In genomic region chr1:219882116-219882515, GRCh38 we compare ENCODE assay signal across 23 cellular contexts. TPM values are rescaled to one million over a fixed set of nuclear protein-coding genes. Genes with fewer than 3 reads are reported as not detected.
DNase-seq lines count a peak whose midpoint lies in the region; FAIRE-seq and TF ChIP-seq lines count a peak whose summit lies in the region.
"Had no signal": no experiment of that assay in that cellular context is flagged by ENCODE, and none has a peak within 500 bp of the region (broad histone marks: within the 10 kb centered on the region; RNA-seq: fewer than 3 reads in every experiment).

No MANE protein-coding gene starts in this region.

- peaks cover 11% of the 10 kb centered on the region; the same call in 1 of the 2 replicates for H3K4me1 ChIP-seq in Caco-2
- H3K4me1 ChIP-seq: Peyer's patch, SJSA1 had no signal

- BruUV-seq in Caco-2 (replicated peaks; lab: Mats Ljungman, UMichigan) = no TSS peak

- CTCF ChIA-PET in Caco-2 (lab: Charles Lee) = interaction anchor here (0.7 kb wide), 1 partner anchor 222 kb away, joined by 3 read pairs; no protein-coding TSS in a partner anchor

- H3K4me3 ChIP-seq in dorsolateral prefrontal cortex = peak overlapping the region in 1 of 59 donors; percentile 2
- H3K4me3 ChIP-seq in Caco-2 (ENCODE audit: low read depth, low read length) = no peak overlapping the region
- H3K4me3 ChIP-seq: Peyer's patch, SJSA1 had no signal

- intact Hi-C loops in dorsolateral prefrontal cortex (cut with DNase I) (no loop called here), Caco-2 (cut with micrococcal nuclease; ENCODE audit: unreplicated experiment) (no loop called here)

- H3K4me1 Mint-ChIP-seq in Caco-2 (ENCODE audit: low read depth, unreplicated experiment) = peaks cover 12% of the 10 kb centered on the region
- H3K4me1 Mint-ChIP-seq: CD4-positive, CD25-positive, alpha-beta regulatory T cell had no signal

- no peaks in the 10 kb centered on the region for H3K36me3 Mint-ChIP-seq in Caco-2 (ENCODE audit: insufficient read depth, unreplicated experiment)
- H3K36me3 Mint-ChIP-seq: CD4-positive, CD25-positive, alpha-beta regulatory T cell had no signal

- H3K27me3 ChIP-seq in dorsolateral prefrontal cortex = peaks cover 0 to 7% (median 0%) of the 10 kb centered on the region in 45 donors
- no peaks in the 10 kb centered on the region for H3K27me3 ChIP-seq in Caco-2 (replicated peaks; ENCODE audit: control insufficient read depth, insufficient read depth, low read length)
- H3K27me3 ChIP-seq: Peyer's patch, SJSA1 had no signal

- no peaks in the 10 kb centered on the region for H3K9me3 ChIP-seq in Caco-2
- H3K9me3 ChIP-seq: Peyer's patch, SJSA1 had no signal

- H3K27ac Mint-ChIP-seq in Caco-2 (ENCODE audit: unreplicated experiment) = no peak overlapping the region
- H3K27ac Mint-ChIP-seq: CD4-positive, CD25-positive, alpha-beta regulatory T cell had no signal

- H3K27me3 Mint-ChIP-seq in Caco-2 (ENCODE audit: insufficient read depth, unreplicated experiment) = peaks cover 3% of the 10 kb centered on the region

- DNase-seq in dorsolateral prefrontal cortex (no peak), medulla oblongata (ENCODE audit: extremely low spot score) (peak; percentile 73), putamen (ENCODE audit: low spot score) (peak; percentile 58), germinal center (ENCODE audit: low spot score) (no peak), Caco-2 (no peak), kidney tubule cell (ENCODE audit: low spot score) (no peak)
- DNase-seq in activated CD4-positive, alpha-beta T cell treated with anti-CD3 and anti-CD28 coated beads for 48 hours = no peak
- DNase-seq: CD4-positive, CD25-positive, alpha-beta regulatory T cell; DMS153; GDM1; IMR-90; NCI-H1105; NCI-H146; NCI-H2029; NCI-H446; NCI-H526; Peyer's patch had no signal

- H3K4me3 Mint-ChIP-seq in Caco-2 (ENCODE audit: unreplicated experiment) = no peak overlapping the region
- H3K4me3 Mint-ChIP-seq: CD4-positive, CD25-positive, alpha-beta regulatory T cell had no signal

- peak; percentile 97 for FAIRE-seq in G401.6 (lab: Jason Lieb, UNC)
- FAIRE-seq: H1, HTR-8/SVneo had no signal

- peaks cover 11% of the 10 kb centered on the region for H3K9me3 Mint-ChIP-seq in Caco-2 (ENCODE audit: unreplicated experiment)

- POLR2A ChIA-PET in Caco-2 (lab: Charles Lee) = no interaction called here

- TF ChIP-seq CTCF in dorsolateral prefrontal cortex (IDR thresholded peaks at IDR 0.05 in 54 of 56, conservative IDR thresholded peaks at IDR 0.05 in 2 of 56; ENCODE audit: low read depth in 1 of 56, partially characterized antibody in 56 of 56) (no peak), Caco-2 (IDR thresholded peaks at IDR 0.05; ENCODE audit: insufficient read depth in 1 of 2, low read depth in 1 of 2, low read length in 1 of 2, severe bottlenecking in 1 of 2, unreplicated experiment in 1 of 2) (no peak)

- H3K27ac ChIP-seq in dorsolateral prefrontal cortex = peak overlapping the region in 33 of 59 donors; percentile 10 to 77 (median 47)
- H3K27ac ChIP-seq: Peyer's patch, SJSA1 had no signal

- H3K36me3 ChIP-seq in Caco-2 (ENCODE audit: control insufficient read depth, insufficient read depth, low read length) = no peaks in the 10 kb centered on the region
- H3K36me3 ChIP-seq: Peyer's patch, SJSA1 had no signal

RNA-seq across cellular contexts. Expression of gene SLC30A10, which starts 46.2 kb away (rescaled TPM):
- 10 to 100 TPM in 23 of 120 experiments, 1 to 10 TPM in 97; 3.5 to 18.5 (median 7.9) TPM for total RNA-seq in dorsolateral prefrontal cortex
- 0.39 and 0.65 TPM in 2 replicates for total RNA-seq in Caco-2 (2022)
- total RNA-seq: A673; CD4-positive, CD25-positive, alpha-beta regulatory T cell; IMR-90; OCI-LY7; SJSA1 had no signal

Comparison
In these comparisons a context has a peak if more than half of its experiments do, and no peak if none do; other contexts are left out.
1. DNase-seq: peak in medulla oblongata (single experiment) and putamen (single experiment); none in dorsolateral prefrontal cortex (0 of 10), activated CD4-positive, alpha-beta T cell treated with anti-CD3 and anti-CD28 coated beads for 48 hours (single experiment), germinal center (single experiment), Caco-2 (0 of 2) and kidney tubule cell (single experiment).